In the genomic region with DNA sequence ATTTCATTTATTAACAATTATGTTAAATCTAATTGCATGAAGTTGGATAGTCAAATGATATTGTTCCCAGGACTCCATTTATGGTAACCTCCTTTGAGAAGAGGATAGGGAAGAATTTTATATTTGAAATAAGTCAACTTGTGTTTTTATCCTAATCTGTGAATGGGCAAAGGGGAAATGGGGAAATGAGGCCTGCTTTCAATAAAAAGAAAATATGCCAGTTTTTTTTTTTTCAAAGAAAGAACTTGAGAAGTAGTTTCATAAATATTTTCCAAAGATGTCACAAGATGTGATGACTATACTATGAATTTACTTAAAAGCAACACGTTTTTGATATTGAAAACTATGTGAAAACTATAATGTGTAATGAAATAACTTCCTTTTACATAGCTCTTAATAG, we compare ENCODE assay signal across 20 cellular contexts.
"Had no signal": no experiment of that assay in that cellular context is flagged by ENCODE, and none has a peak within 500 bp of the region (broad histone marks: within the 10 kb centered on the region; RNA-seq: fewer than 3 reads in every experiment).

No MANE protein-coding gene starts in this region.

- ATAC-seq: esophagus mucosa; foreskin keratinocyte; stimulated activated naive B cell treated with anti-CD40 and anti-IgM and Interleukin-4, amounts not matched to agents 10 μg/mL and 1 μg/mL and 100 μg/mL, for 72 hours; stimulated activated naive CD8-positive, alpha-beta T cell treated with anti-CD3 and anti-CD28 coated beads, Interleukin-15, amount 100 ng/mL, for 72 hours had no signal

- H3K4me3 ChIP-seq: lung, sigmoid colon, skin epidermis, testis had no signal

- H3K9me3 ChIP-seq: sigmoid colon, testis had no signal

- H3K27me3 ChIP-seq: foreskin keratinocyte, sigmoid colon, testis had no signal

- H3K4me1 ChIP-seq: foreskin keratinocyte, testis had no signal

- H3K36me3 ChIP-seq: sigmoid colon had no signal

- H3K4me1 Mint-ChIP-seq: naive B cell; nephron; stimulated activated naive B cell treated with anti-CD40 and anti-IgM and Interleukin-4, amounts not matched to agents 10 μg/mL and 1 μg/mL and 100 μg/mL, for 72 hours; stimulated activated naive CD8-positive, alpha-beta T cell treated with anti-CD3 and anti-CD28 coated beads, Interleukin-15, amount 100 ng/mL, for 72 hours had no signal

- DNase-seq: effector CD8-positive, alpha-beta T cell; foreskin keratinocyte; head of caudate nucleus; left ventricle myocardium superior; mesenchymal stem cell; naive B cell; occipital lobe; posterior cingulate gyrus; sigmoid colon; stimulated activated CD4-positive, alpha-beta T cell treated with anti-CD3 and anti-CD28 coated beads, Interleukin-2, amount 100 ng/mL, for 24 hours; stimulated activated CD4-positive, alpha-beta T cell treated with anti-CD3 and anti-CD28 coated beads, Interleukin-4, amount 100 ng/mL, for 4 hours; stimulated activated naive B cell treated with anti-CD40 and anti-IgM and Interleukin-4, amounts not matched to agents 10 μg/mL and 1 μg/mL and 100 μg/mL, for 72 hours; stimulated activated naive CD8-positive, alpha-beta T cell treated with anti-CD3 and anti-CD28 coated beads, Interleukin-15, amount 100 ng/mL, for 72 hours; testis had no signal

- H3K9me3 Mint-ChIP-seq: nephron, type B pancreatic cell had no signal

- H3K4me3 Mint-ChIP-seq: central memory CD8-positive, alpha-beta T cell; naive B cell; nephron; stimulated activated naive B cell treated with anti-CD40 and anti-IgM and Interleukin-4, amounts not matched to agents 10 μg/mL and 1 μg/mL and 100 μg/mL, for 72 hours; stimulated activated naive CD8-positive, alpha-beta T cell treated with anti-CD3 and anti-CD28 coated beads, Interleukin-15, amount 100 ng/mL, for 72 hours; type B pancreatic cell had no signal

- H3K27me3 Mint-ChIP-seq: central memory CD8-positive, alpha-beta T cell; naive B cell; stimulated activated naive B cell treated with anti-CD40 and anti-IgM and Interleukin-4, amounts not matched to agents 10 μg/mL and 1 μg/mL and 100 μg/mL, for 72 hours; stimulated activated naive CD8-positive, alpha-beta T cell treated with anti-CD3 and anti-CD28 coated beads, Interleukin-15, amount 100 ng/mL, for 72 hours; type B pancreatic cell had no signal

- H3K27ac Mint-ChIP-seq: nephron; stimulated activated naive B cell treated with anti-CD40 and anti-IgM and Interleukin-4, amounts not matched to agents 10 μg/mL and 1 μg/mL and 100 μg/mL, for 72 hours; stimulated activated naive CD8-positive, alpha-beta T cell treated with anti-CD3 and anti-CD28 coated beads, Interleukin-15, amount 100 ng/mL, for 72 hours; type B pancreatic cell had no signal
